1 cellular context compared by ENCODE assay signal in genomic region chr1:234875328-234875952, GRCh38.
TF ChIP-seq lines count a peak whose summit lies in the region.

No MANE protein-coding gene starts in this region.

TF ChIP-seq in HepG2, 621 proteins besides CTCF, POLR2A, EP300 and RAD21 (continued from another document and continues in another):
- no peak for TF ChIP-seq ATF6 (CRISPR knock-in tag; conservative IDR thresholded peaks at IDR 0.05)
- TF ChIP-seq ZNF501 (CRISPR knock-in tag; IDR thresholded peaks at IDR 0.05) = no peak; the same call in 1 of the 2 replicates
- peak; percentile 19; the same call in 1 of the 2 replicates for TF ChIP-seq KDM4B (CRISPR knock-in tag; IDR thresholded peaks at IDR 0.05)
- TF ChIP-seq ETV5 (CRISPR knock-in tag; IDR thresholded peaks at IDR 0.05; ENCODE audit: borderline replicate concordance) = peak; percentile 84
- no peak for TF ChIP-seq ZFP36 (IDR thresholded peaks at IDR 0.05; ENCODE audit: borderline replicate concordance, low read depth, low read length, partially characterized antibody)
- TF ChIP-seq ARHGAP35 (CRISPR knock-in tag; IDR thresholded peaks at IDR 0.05; ENCODE audit: borderline replicate concordance) = no peak
- TF ChIP-seq ZBTB37 (CRISPR knock-in tag; IDR thresholded peaks at IDR 0.05) = peak; percentile 93
- no peak for TF ChIP-seq SCMH1 (CRISPR knock-in tag; IDR thresholded peaks at IDR 0.05; ENCODE audit: borderline replicate concordance)
- TF ChIP-seq HOXA5 (CRISPR knock-in tag; IDR thresholded peaks at IDR 0.05) = 0 out of 2 replicates have a peak, but pooled peaks have one; percentile 7
- peak; percentile 16; the same call in 1 of the 2 replicates for TF ChIP-seq ZBTB4 (CRISPR knock-in tag; IDR thresholded peaks at IDR 0.05; ENCODE audit: borderline replicate concordance)
- TF ChIP-seq, protein P1, sequence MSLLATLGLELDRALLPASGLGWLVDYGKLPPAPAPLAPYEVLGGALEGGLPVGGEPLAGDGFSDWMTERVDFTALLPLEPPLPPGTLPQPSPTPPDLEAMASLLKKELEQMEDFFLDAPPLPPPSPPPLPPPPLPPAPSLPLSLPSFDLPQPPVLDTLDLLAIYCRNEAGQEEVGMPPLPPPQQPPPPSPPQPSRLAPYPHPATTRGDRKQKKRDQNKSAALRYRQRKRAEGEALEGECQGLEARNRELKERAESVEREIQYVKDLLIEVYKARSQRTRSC (CRISPR knock-in tag; IDR thresholded peaks at IDR 0.05; ENCODE audit: low read depth) = no peak
- peak in 1 of 2 experiments; percentile 71; a peak in 1 of 4 replicates for TF ChIP-seq NR2F1 (CRISPR knock-in tag; IDR thresholded peaks at IDR 0.05)
- TF ChIP-seq GLI4 (CRISPR knock-in tag; IDR thresholded peaks at IDR 0.05; ENCODE audit: borderline replicate concordance) = no peak; the same call in 1 of the 2 replicates
- TF ChIP-seq, protein P2, sequence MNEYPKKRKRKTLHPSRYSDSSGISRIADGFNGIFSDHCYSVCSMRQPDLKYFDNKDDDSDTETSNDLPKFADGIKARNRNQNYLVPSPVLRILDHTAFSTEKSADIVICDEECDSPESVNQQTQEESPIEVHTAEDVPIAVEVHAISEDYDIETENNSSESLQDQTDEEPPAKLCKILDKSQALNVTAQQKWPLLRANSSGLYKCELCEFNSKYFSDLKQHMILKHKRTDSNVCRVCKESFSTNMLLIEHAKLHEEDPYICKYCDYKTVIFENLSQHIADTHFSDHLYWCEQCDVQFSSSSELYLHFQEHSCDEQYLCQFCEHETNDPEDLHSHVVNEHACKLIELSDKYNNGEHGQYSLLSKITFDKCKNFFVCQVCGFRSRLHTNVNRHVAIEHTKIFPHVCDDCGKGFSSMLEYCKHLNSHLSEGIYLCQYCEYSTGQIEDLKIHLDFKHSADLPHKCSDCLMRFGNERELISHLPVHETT (CRISPR knock-in tag; conservative IDR thresholded peaks at IDR 0.05) = no peak
- TF ChIP-seq THRA (CRISPR knock-in tag; IDR thresholded peaks at IDR 0.05; ENCODE audit: borderline replicate concordance) = no peak; the same call in none of the 2 replicates
- TF ChIP-seq ZNF496 (CRISPR knock-in tag; IDR thresholded peaks at IDR 0.05; ENCODE audit: insufficient replicate concordance) = no peak
- no peak for TF ChIP-seq SMAD1 (CRISPR knock-in tag; IDR thresholded peaks at IDR 0.05; ENCODE audit: borderline replicate concordance, low read depth)
- 0 out of 2 replicates have a peak, but pooled peaks have one; percentile 36 for TF ChIP-seq MYNN (CRISPR knock-in tag; IDR thresholded peaks at IDR 0.05; ENCODE audit: low read depth)
- TF ChIP-seq PITX1 (CRISPR knock-in tag; IDR thresholded peaks at IDR 0.05) = peak; percentile 72; the same call in 1 of the 2 replicates
- peak; percentile 87 for TF ChIP-seq PPARG (CRISPR knock-in tag; conservative IDR thresholded peaks at IDR 0.05)
- TF ChIP-seq ZFP90 (CRISPR knock-in tag; IDR thresholded peaks at IDR 0.05; ENCODE audit: borderline replicate concordance) = no peak
- peak; percentile 59 for TF ChIP-seq PHF20 (CRISPR knock-in tag; IDR thresholded peaks at IDR 0.05)
- peak; percentile 34; the same call in 1 of the 2 replicates for TF ChIP-seq CEBPG (CRISPR knock-in tag; IDR thresholded peaks at IDR 0.05)
- TF ChIP-seq, protein P3, sequence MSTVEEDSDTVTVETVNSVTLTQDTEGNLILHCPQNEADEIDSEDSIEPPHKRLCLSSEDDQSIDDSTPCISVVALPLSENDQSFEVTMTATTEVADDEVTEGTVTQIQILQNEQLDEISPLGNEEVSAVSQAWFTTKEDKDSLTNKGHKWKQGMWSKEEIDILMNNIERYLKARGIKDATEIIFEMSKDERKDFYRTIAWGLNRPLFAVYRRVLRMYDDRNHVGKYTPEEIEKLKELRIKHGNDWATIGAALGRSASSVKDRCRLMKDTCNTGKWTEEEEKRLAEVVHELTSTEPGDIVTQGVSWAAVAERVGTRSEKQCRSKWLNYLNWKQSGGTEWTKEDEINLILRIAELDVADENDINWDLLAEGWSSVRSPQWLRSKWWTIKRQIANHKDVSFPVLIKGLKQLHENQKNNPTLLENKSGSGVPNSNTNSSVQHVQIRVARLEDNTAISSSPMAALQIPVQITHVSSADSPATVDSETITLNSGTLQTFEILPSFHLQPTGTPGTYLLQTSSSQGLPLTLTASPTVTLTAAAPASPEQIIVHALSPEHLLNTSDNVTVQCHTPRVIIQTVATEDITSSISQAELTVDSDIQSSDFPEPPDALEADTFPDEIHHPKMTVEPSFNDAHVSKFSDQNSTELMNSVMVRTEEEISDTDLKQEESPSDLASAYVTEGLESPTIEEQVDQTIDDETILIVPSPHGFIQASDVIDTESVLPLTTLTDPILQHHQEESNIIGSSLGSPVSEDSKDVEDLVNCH (CRISPR knock-in tag; IDR thresholded peaks at IDR 0.05) = no peak
- 0 out of 2 replicates have a peak, but pooled peaks have one; percentile 53 for TF ChIP-seq TSC22D2 (CRISPR knock-in tag; IDR thresholded peaks at IDR 0.05; ENCODE audit: borderline replicate concordance)
- TF ChIP-seq MAZ (IDR thresholded peaks at IDR 0.05; ENCODE audit: borderline replicate concordance, low read depth, low read length) = peak; percentile 28; the same call in 1 of the 2 replicates
- TF ChIP-seq MAZ (CRISPR knock-in tag; IDR thresholded peaks at IDR 0.05; ENCODE audit: low read depth) = 0 out of 2 replicates have a peak, but pooled peaks have one; percentile 39
- peak; percentile 56; the same call in 1 of the 2 replicates for TF ChIP-seq KAT8 (CRISPR knock-in tag; IDR thresholded peaks at IDR 0.05)
- TF ChIP-seq ZNF800 (CRISPR knock-in tag; IDR thresholded peaks at IDR 0.05) = no peak
- TF ChIP-seq TAF1 (CRISPR knock-in tag; IDR thresholded peaks at IDR 0.05) = peak; percentile 61; the same call in 1 of the 2 replicates
- no peak for TF ChIP-seq PAWR (CRISPR knock-in tag; IDR thresholded peaks at IDR 0.05; ENCODE audit: borderline replicate concordance)
- no peak for TF ChIP-seq ZNF704 (CRISPR knock-in tag; IDR thresholded peaks at IDR 0.05; ENCODE audit: borderline replicate concordance)
- TF ChIP-seq NR2F6 (IDR thresholded peaks at IDR 0.05) = peak; percentile 74; the same call in 1 of the 2 replicates
- peak; percentile 72 for TF ChIP-seq NR2F6 (CRISPR knock-in tag; IDR thresholded peaks at IDR 0.05)
- TF ChIP-seq ZNF232 (CRISPR knock-in tag; IDR thresholded peaks at IDR 0.05; ENCODE audit: borderline replicate concordance) = peak; percentile 4; the same call in 1 of the 2 replicates
- TF ChIP-seq NR2F2 (IDR thresholded peaks at IDR 0.05; ENCODE audit: borderline replicate concordance, low read depth) = peak; percentile 61; the same call in 1 of the 2 replicates
- TF ChIP-seq GABPB1 (CRISPR knock-in tag; IDR thresholded peaks at IDR 0.05) = no peak
- no peak for TF ChIP-seq SP2 (CRISPR knock-in tag; IDR thresholded peaks at IDR 0.05)
- no peak for TF ChIP-seq ZNF615 (CRISPR knock-in tag; IDR thresholded peaks at IDR 0.05; ENCODE audit: borderline replicate concordance)
- TF ChIP-seq, protein P4, sequence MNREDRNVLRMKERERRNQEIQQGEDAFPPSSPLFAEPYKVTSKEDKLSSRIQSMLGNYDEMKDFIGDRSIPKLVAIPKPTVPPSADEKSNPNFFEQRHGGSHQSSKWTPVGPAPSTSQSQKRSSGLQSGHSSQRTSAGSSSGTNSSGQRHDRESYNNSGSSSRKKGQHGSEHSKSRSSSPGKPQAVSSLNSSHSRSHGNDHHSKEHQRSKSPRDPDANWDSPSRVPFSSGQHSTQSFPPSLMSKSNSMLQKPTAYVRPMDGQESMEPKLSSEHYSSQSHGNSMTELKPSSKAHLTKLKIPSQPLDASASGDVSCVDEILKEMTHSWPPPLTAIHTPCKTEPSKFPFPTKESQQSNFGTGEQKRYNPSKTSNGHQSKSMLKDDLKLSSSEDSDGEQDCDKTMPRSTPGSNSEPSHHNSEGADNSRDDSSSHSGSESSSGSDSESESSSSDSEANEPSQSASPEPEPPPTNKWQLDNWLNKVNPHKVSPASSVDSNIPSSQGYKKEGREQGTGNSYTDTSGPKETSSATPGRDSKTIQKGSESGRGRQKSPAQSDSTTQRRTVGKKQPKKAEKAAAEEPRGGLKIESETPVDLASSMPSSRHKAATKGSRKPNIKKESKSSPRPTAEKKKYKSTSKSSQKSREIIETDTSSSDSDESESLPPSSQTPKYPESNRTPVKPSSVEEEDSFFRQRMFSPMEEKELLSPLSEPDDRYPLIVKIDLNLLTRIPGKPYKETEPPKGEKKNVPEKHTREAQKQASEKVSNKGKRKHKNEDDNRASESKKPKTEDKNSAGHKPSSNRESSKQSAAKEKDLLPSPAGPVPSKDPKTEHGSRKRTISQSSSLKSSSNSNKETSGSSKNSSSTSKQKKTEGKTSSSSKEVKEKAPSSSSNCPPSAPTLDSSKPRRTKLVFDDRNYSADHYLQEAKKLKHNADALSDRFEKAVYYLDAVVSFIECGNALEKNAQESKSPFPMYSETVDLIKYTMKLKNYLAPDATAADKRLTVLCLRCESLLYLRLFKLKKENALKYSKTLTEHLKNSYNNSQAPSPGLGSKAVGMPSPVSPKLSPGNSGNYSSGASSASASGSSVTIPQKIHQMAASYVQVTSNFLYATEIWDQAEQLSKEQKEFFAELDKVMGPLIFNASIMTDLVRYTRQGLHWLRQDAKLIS (CRISPR knock-in tag; IDR thresholded peaks at IDR 0.05) = no peak; the same call in none of the 2 replicates
